In genomic region chr17:48617515-48618365, GRCh38 we compare ENCODE assay signal across 1 cellular context.
A peak's percentile ranks its signal among the peaks of the same experiment; 100 is the strongest.
TF ChIP-seq lines count a peak whose summit lies in the region.

No MANE protein-coding gene starts in this region.

TF ChIP-seq in H1, 55 proteins besides CTCF, POLR2A, EP300 and RAD21:
- TF ChIP-seq SUZ12 (IDR thresholded peaks at IDR 0.05; ENCODE audit: low read length) (peak; percentile 98), SP2 (IDR thresholded peaks at IDR 0.05; ENCODE audit: low read length) (no peak), EZH2 (IDR thresholded peaks at IDR 0.05; ENCODE audit: low read depth, low read length, severe bottlenecking) (peak; percentile 96), ZNF274 (IDR thresholded peaks at IDR 0.05; ENCODE audit: borderline replicate concordance, extremely low read depth, low read length) (no peak), RNF2 (IDR thresholded peaks at IDR 0.05; ENCODE audit: borderline replicate concordance, low read depth, low read length, missing control alignments, poor library complexity, severe bottlenecking) (peak; percentile 96), GABPA (IDR thresholded peaks at IDR 0.05; ENCODE audit: borderline replicate concordance, insufficient read depth, low read length) (0 out of 2 replicates have a peak, but pooled peaks have one; percentile 15), CBX8 (IDR thresholded peaks at IDR 0.05; ENCODE audit: borderline replicate concordance, low read depth, low read length) (peak; percentile 96; the same call in 1 of the 2 replicates)
TF ChIP-seq in H1: peak in this region for 5.
